Comparison of ENCODE assay signal across 14 cellular contexts in the genomic region with DNA sequence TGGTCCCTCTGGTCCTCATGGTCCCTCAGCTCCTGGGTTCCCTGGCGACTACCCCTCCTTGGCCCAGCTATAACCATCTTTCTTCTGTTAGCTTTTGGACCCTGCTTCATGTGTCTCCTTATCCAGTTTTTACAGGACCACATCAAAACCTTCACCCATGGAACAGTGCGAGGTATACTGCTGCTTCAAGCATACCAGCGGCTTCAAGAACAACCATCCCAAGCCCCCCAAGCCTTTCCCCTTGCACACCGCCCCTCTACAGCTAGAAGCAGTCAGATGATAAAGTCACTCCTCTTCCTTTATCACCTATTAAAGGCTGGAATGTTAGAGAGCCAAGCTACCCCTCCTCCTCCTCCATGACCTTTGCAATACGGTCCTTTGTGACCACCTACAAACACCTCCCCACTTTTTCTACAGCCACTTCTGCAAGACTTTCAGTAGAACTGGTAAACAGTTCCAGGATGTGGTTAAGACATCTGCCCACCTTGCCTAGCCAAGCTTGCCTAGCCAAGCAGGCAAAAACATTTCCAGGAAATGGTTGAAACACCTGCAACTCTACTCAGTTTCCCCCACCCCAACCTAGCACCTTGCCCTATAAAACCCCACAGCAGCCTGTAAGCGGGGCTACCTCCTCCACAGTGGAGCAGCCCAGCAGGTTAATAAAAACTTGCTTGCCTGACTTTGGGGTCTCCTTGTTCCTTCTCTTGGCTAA.
DNase-seq lines count a peak whose midpoint lies in the region; ATAC-seq and TF ChIP-seq lines count a peak whose summit lies in the region.
"Had no signal": no experiment of that assay in that cellular context is flagged by ENCODE, and none has a peak within 500 bp of the region (broad histone marks: within the 10 kb centered on the region; RNA-seq: fewer than 3 reads in every experiment).

No MANE protein-coding gene starts in this region.

- ATAC-seq in HG02588 (IDR thresholded peaks at IDR 0.05; ENCODE audit: unreplicated experiment), result peak; percentile 51
- ATAC-seq: activated CD4-positive, CD25-positive, alpha-beta regulatory T cell treated with anti-CD3 and anti-CD28 coated beads, Interleukin-2, amount 50 U/mL, for 24 hours had no signal

- H3K36me3 Mint-ChIP-seq in activated CD4-positive, alpha-beta memory T cell treated with anti-CD3 and anti-CD28 coated beads, Interleukin-2, amount 10 ng/mL, durations not matched to agents 7 days and 5 days (ENCODE audit: low read depth), result peaks cover 28% of the 10 kb centered on the region

- POLR2A ChIA-PET in activated CD4-positive, alpha-beta memory T cell treated with anti-CD3 and anti-CD28 coated beads, Interleukin-2, amount 10 ng/mL, durations not matched to agents 7 days and 5 days (lab: Charles Lee), result interaction anchor here (2.7 kb wide), 1 partner anchor 9 kb away, joined by 18 read pairs; no protein-coding TSS in a partner anchor
- POLR2A ChIA-PET in HEK293T (lab: Yijun Ruan, JAX), result no interaction called here

- H3K27me3 Mint-ChIP-seq in activated CD4-positive, alpha-beta memory T cell treated with anti-CD3 and anti-CD28 coated beads, Interleukin-2, amount 10 ng/mL, durations not matched to agents 7 days and 5 days, result no peaks in the 10 kb centered on the region
- H3K27me3 Mint-ChIP-seq: progenitor cell of endocrine pancreas had no signal

- DNase-seq in stimulated activated CD4-positive, alpha-beta T cell treated with anti-CD3 and anti-CD28 coated beads, Interleukin-15, amount 100 ng/mL, for 24 hours, result peak; percentile 3
- DNase-seq in stimulated activated CD4-positive, alpha-beta T cell treated with anti-CD3 and anti-CD28 coated beads, Interleukin-4, amount 100 ng/mL, for 1 hour, result no peak
- peak; percentile 45 for DNase-seq in activated CD4-positive, alpha-beta memory T cell treated with anti-CD3 and anti-CD28 coated beads, Interleukin-2, amount 10 ng/mL, durations not matched to agents 7 days and 5 days
- no peak for DNase-seq in NCI-H2107 (lab: John Stamatoyannopoulos, UW)
- no peak for DNase-seq in DMS79 treated with DMSO at 0.1 percent for 48 hours (lab: John Stamatoyannopoulos, UW)
- DNase-seq in HEK293T (ENCODE audit: extremely low spot score), result no peak
- DNase-seq: dorsolateral prefrontal cortex, GOT3, NCI-H2029, stomach had no signal

- peaks cover 27% of the 10 kb centered on the region for H3K9me3 Mint-ChIP-seq in activated CD4-positive, alpha-beta memory T cell treated with anti-CD3 and anti-CD28 coated beads, Interleukin-2, amount 10 ng/mL, durations not matched to agents 7 days and 5 days

- H3K27ac Mint-ChIP-seq in activated CD4-positive, alpha-beta memory T cell treated with anti-CD3 and anti-CD28 coated beads, Interleukin-2, amount 10 ng/mL, durations not matched to agents 7 days and 5 days, result no peak overlapping the region
- H3K27ac Mint-ChIP-seq: progenitor cell of endocrine pancreas had no signal

- WGBS in thymus, result 77% methylated on average over 6 of the region's 6 CpGs

- peak overlapping the region; percentile 41 for H3K4me3 Mint-ChIP-seq in activated CD4-positive, alpha-beta memory T cell treated with anti-CD3 and anti-CD28 coated beads, Interleukin-2, amount 10 ng/mL, durations not matched to agents 7 days and 5 days

- H3K4me1 ChIP-seq in thymus (ENCODE audit: control insufficient read depth, insufficient read depth, low read length), result no peaks in the 10 kb centered on the region
- H3K4me1 ChIP-seq: stomach had no signal

- H3K27me3 ChIP-seq in thymus (ENCODE audit: control insufficient read depth, insufficient read depth), result no peaks in the 10 kb centered on the region
- H3K27me3 ChIP-seq: stomach had no signal

- H3K4me1 Mint-ChIP-seq in activated CD4-positive, alpha-beta memory T cell treated with anti-CD3 and anti-CD28 coated beads, Interleukin-2, amount 10 ng/mL, durations not matched to agents 7 days and 5 days, result peaks cover 25% of the 10 kb centered on the region

- H3K27ac ChIP-seq in thymus (ENCODE audit: low read depth), result peak overlapping the region; percentile 47
- H3K27ac ChIP-seq: dorsolateral prefrontal cortex, stomach had no signal

- CTCF ChIA-PET in activated CD4-positive, alpha-beta memory T cell treated with anti-CD3 and anti-CD28 coated beads, Interleukin-2, amount 10 ng/mL, durations not matched to agents 7 days and 5 days (lab: Charles Lee), result interaction anchor here (1.2 kb wide), 1 partner anchor 8 kb away, joined by 3 read pairs; no protein-coding TSS in a partner anchor
- CTCF ChIA-PET in HEK293T (lab: Yijun Ruan, JAX), result interaction anchor here (0.6 kb wide), 1 partner anchor 295 kb away, joined by 4 read pairs; no protein-coding TSS in a partner anchor

- no peak overlapping the region for H3K4me3 ChIP-seq in thymus (ENCODE audit: low read length)
- H3K4me3 ChIP-seq: dorsolateral prefrontal cortex, stomach had no signal

- no peaks in the 10 kb centered on the region for H3K9me3 ChIP-seq in thymus (ENCODE audit: control insufficient read depth)

- H3K36me3 ChIP-seq in thymus (ENCODE audit: control insufficient read depth, insufficient read depth), result no peaks in the 10 kb centered on the region
- H3K36me3 ChIP-seq: stomach had no signal

TF ChIP-seq in HEK293T, 16 proteins besides CTCF, POLR2A, EP300 and RAD21:
- TF ChIP-seq BHLHE40 (IDR thresholded peaks at IDR 0.05; ENCODE audit: borderline replicate concordance) (no peak), ELF4 (IDR thresholded peaks at IDR 0.05) (no peak), SUZ12 (IDR thresholded peaks at IDR 0.05) (no peak), ZNF384 (IDR thresholded peaks at IDR 0.05) (no peak), SP1 (IDR thresholded peaks at IDR 0.05) (no peak), CTBP1 (IDR thresholded peaks at IDR 0.05; ENCODE audit: borderline replicate concordance) (no peak), TARDBP (IDR thresholded peaks at IDR 0.05) (no peak), ARNT (IDR thresholded peaks at IDR 0.05) (no peak), HDGF (IDR thresholded peaks at IDR 0.05; ENCODE audit: borderline replicate concordance) (no peak), FOXM1 (IDR thresholded peaks at IDR 0.05; ENCODE audit: borderline replicate concordance) (no peak), FOXK2 (IDR thresholded peaks at IDR 0.05) (no peak)
- TF ChIP-seq, protein P1, sequence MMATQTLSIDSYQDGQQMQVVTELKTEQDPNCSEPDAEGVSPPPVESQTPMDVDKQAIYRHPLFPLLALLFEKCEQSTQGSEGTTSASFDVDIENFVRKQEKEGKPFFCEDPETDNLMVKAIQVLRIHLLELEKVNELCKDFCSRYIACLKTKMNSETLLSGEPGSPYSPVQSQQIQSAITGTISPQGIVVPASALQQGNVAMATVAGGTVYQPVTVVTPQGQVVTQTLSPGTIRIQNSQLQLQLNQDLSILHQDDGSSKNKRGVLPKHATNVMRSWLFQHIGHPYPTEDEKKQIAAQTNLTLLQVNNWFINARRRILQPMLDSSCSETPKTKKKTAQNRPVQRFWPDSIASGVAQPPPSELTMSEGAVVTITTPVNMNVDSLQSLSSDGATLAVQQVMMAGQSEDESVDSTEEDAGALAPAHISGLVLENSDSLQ (IDR thresholded peaks at IDR 0.05), result no peak

Comparison
In these comparisons a context has a peak if more than half of its experiments do, and no peak if none do; other contexts are left out.
1. DNase-seq: peak in stimulated activated CD4-positive, alpha-beta T cell treated with anti-CD3 and anti-CD28 coated beads, Interleukin-15, amount 100 ng/mL, for 24 hours (single experiment) and activated CD4-positive, alpha-beta memory T cell treated with anti-CD3 and anti-CD28 coated beads, Interleukin-2, amount 10 ng/mL, durations not matched to agents 7 days and 5 days (single experiment); none in stimulated activated CD4-positive, alpha-beta T cell treated with anti-CD3 and anti-CD28 coated beads, Interleukin-4, amount 100 ng/mL, for 1 hour (single experiment), NCI-H2107 (single experiment), DMS79 treated with DMSO at 0.1 percent for 48 hours (single experiment) and HEK293T (single experiment).